ENCODE assay signal across 15 cellular contexts in genomic region chr19:16094360-16095070, GRCh38. TPM values are rescaled to one million over a fixed set of nuclear protein-coding genes. Genes with fewer than 3 reads are reported as not detected.
DNase-seq lines count a peak whose midpoint lies in the region; ATAC-seq, FAIRE-seq and TF ChIP-seq lines count a peak whose summit lies in the region.
"Had no signal": no experiment of that assay in that cellular context is flagged by ENCODE, and none has a peak within 500 bp of the region (broad histone marks: within the 10 kb centered on the region; RNA-seq: fewer than 3 reads in every experiment).

No MANE protein-coding gene starts in this region.

- no peak for TF ChIP-seq POLR2A in transverse colon (IDR thresholded peaks at IDR 0.05)

- H3K4me1 Mint-ChIP-seq in activated naive CD4-positive, alpha-beta T cell treated with anti-CD3 and anti-CD28 coated beads, Interleukin-2, amount 50 U/mL, for 24 hours: peaks cover 23% of the 10 kb centered on the region
- H3K4me1 Mint-ChIP-seq in astrocyte (ENCODE audit: low read depth, unreplicated experiment) (peaks cover 35% of the 10 kb centered on the region), memory B cell (peaks cover 6% of the 10 kb centered on the region)
- H3K4me1 Mint-ChIP-seq: H9 had no signal

- H3K9ac ChIP-seq in astrocyte (ENCODE audit: low read length): no peak overlapping the region

- peak overlapping the region; percentile 71 for H3K27ac Mint-ChIP-seq in activated naive CD4-positive, alpha-beta T cell treated with anti-CD3 and anti-CD28 coated beads, Interleukin-2, amount 50 U/mL, for 24 hours
- H3K27ac Mint-ChIP-seq in astrocyte (ENCODE audit: unreplicated experiment) (no peak overlapping the region), memory B cell (peak overlapping the region; percentile 36)

- H3K27ac ChIP-seq in astrocyte (ENCODE audit: low read depth, low read length) (peak overlapping the region; percentile 8), transverse colon (peak overlapping the region; percentile 71 to 79 (median 73))
- H3K27ac ChIP-seq: SJCRH30 had no signal

- no peak overlapping the region for H3K4me3 Mint-ChIP-seq in activated naive CD4-positive, alpha-beta T cell treated with anti-CD3 and anti-CD28 coated beads, Interleukin-2, amount 50 U/mL, for 24 hours
- H3K4me3 Mint-ChIP-seq in astrocyte (ENCODE audit: unreplicated experiment): peak overlapping the region; percentile 50
- H3K4me3 Mint-ChIP-seq in memory B cell: no peak overlapping the region
- H3K4me3 Mint-ChIP-seq: H9 had no signal

- ATAC-seq in memory B cell (ENCODE audit: low read depth) (no peak), HG02981 (IDR thresholded peaks at IDR 0.05; ENCODE audit: unreplicated experiment) (no peak)
- ATAC-seq: body of pancreas had no signal

- H3K4me3 ChIP-seq in astrocyte (ENCODE audit: insufficient read depth, low read depth, low read length) (no peak overlapping the region), transverse colon (no peak overlapping the region)
- H3K4me3 ChIP-seq: body of pancreas, SJCRH30 had no signal

- peaks cover 25% of the 10 kb centered on the region for H3K36me3 Mint-ChIP-seq in activated naive CD4-positive, alpha-beta T cell treated with anti-CD3 and anti-CD28 coated beads, Interleukin-2, amount 50 U/mL, for 24 hours
- H3K36me3 Mint-ChIP-seq in astrocyte (ENCODE audit: low read depth, unreplicated experiment): peaks cover 38% of the 10 kb centered on the region
- H3K36me3 Mint-ChIP-seq in memory B cell: peaks cover 45% of the 10 kb centered on the region

- peaks cover 85% of the 10 kb centered on the region for H3K36me3 ChIP-seq in astrocyte (ENCODE audit: insufficient read depth, low read length)
- peaks cover 0 to 83% (median 36%) of the 10 kb centered on the region in 4 donors for H3K36me3 ChIP-seq in transverse colon

- TF ChIP-seq CTCF in astrocyte (IDR thresholded peaks at IDR 0.05; ENCODE audit: insufficient read depth, low read depth, low read length): no peak
- no peak for TF ChIP-seq CTCF in transverse colon (IDR thresholded peaks at IDR 0.05)

- no peaks in the 10 kb centered on the region for H3K9me3 ChIP-seq in astrocyte (ENCODE audit: insufficient read depth, low read depth, low read length)
- no peaks in the 10 kb centered on the region for H3K9me3 ChIP-seq in transverse colon
- H3K9me3 ChIP-seq: body of pancreas, SJCRH30 had no signal

- WGBS in transverse colon (ENCODE audit: low coverage in 1 of 2), 2 donors: 71 to 73% methylated on average over 9 to 10 of the region's 10 CpGs

- TF ChIP-seq EP300 in transverse colon (IDR thresholded peaks at IDR 0.05; ENCODE audit: low read depth): no peak

- H3K4me1 ChIP-seq in astrocyte (ENCODE audit: insufficient read depth, low read length) (peaks cover 3% of the 10 kb centered on the region), transverse colon (peaks cover 4 to 58% (median 26%) of the 10 kb centered on the region in 4 donors)
- H3K4me1 ChIP-seq: SJCRH30 had no signal

- peaks cover 93% of the 10 kb centered on the region for H4K20me1 ChIP-seq in astrocyte (ENCODE audit: insufficient read depth, low read length)

- H3K4me2 ChIP-seq in astrocyte (ENCODE audit: low read length): no peak overlapping the region

- in situ Hi-C loops in transverse colon (cut with MboI; ENCODE audit: low pct_ligation_motif_present in 1 of 4, low pct_unique_long_range_greater_than_20kb in 1 of 4, low sequenced_read_pairs in 3 of 4): no loop called here

- intact Hi-C loops in transverse colon (cut with DNase I; ENCODE audit: low total_unique reads): no loop called here

- no peak for DNase-seq in activated naive CD4-positive, alpha-beta T cell (lab: John Stamatoyannopoulos, UW)
- DNase-seq in astrocyte (ENCODE audit: low read depth) (no peak), memory B cell (ENCODE audit: low spot score in 2 of 2) (no peak), transverse colon (no peak), DMS114 treated with DMSO at 0.1 percent for 48 hours (lab: John Stamatoyannopoulos, UW; ENCODE audit: unreplicated experiment) (no peak)
- no peak for DNase-seq in stimulated activated CD4-positive, alpha-beta T cell treated with anti-CD3 and anti-CD28 coated beads, Interleukin-12 subunit alpha, Interleukin-12 subunit beta, amount 100 ng/mL, for 4 hours
- DNase-seq: activated CD4-positive, alpha-beta T cell treated with anti-CD3 and anti-CD28 coated beads, Interleukin-2, amount 50 U/mL, for 4 hours; body of pancreas; H9; SJCRH30 had no signal

- peaks cover 71% of the 10 kb centered on the region for H3K79me2 ChIP-seq in astrocyte (ENCODE audit: insufficient read depth, low read length)

- no peaks in the 10 kb centered on the region for H3K27me3 Mint-ChIP-seq in activated naive CD4-positive, alpha-beta T cell treated with anti-CD3 and anti-CD28 coated beads, Interleukin-2, amount 50 U/mL, for 24 hours
- H3K27me3 Mint-ChIP-seq in astrocyte (ENCODE audit: low read depth, unreplicated experiment) (no peaks in the 10 kb centered on the region), memory B cell (no peaks in the 10 kb centered on the region)

- no peak for FAIRE-seq in astrocyte (lab: Jason Lieb, UNC)
- FAIRE-seq: kidney had no signal

- H3K27me3 ChIP-seq in astrocyte (ENCODE audit: insufficient read depth, low read length) (no peaks in the 10 kb centered on the region), transverse colon (no peaks in the 10 kb centered on the region)
- H3K27me3 ChIP-seq: body of pancreas, SJCRH30 had no signal

- H3K9me3 Mint-ChIP-seq in activated naive CD4-positive, alpha-beta T cell treated with anti-CD3 and anti-CD28 coated beads, Interleukin-2, amount 50 U/mL, for 24 hours: no peaks in the 10 kb centered on the region
- H3K9me3 Mint-ChIP-seq in astrocyte (ENCODE audit: unreplicated experiment): no peaks in the 10 kb centered on the region
- H3K9me3 Mint-ChIP-seq in memory B cell: no peaks in the 10 kb centered on the region
- H3K9me3 Mint-ChIP-seq: H9 had no signal

- no peak overlapping the region for H2AFZ ChIP-seq in astrocyte (ENCODE audit: low read depth, low read length)

RNA-seq across cellular contexts. Expression of gene RAB8A, which starts 17.2 kb away (rescaled TPM):
- total RNA-seq in astrocyte (80.5 and 82.8 TPM in 2 replicates), transverse colon (100 to 1,000 TPM in 1 of 4 donors, 10 to 100 TPM in 3; 22.3 to 102 (median 67.9) TPM)

RNA-seq across cellular contexts. Expression of gene TPM4, which starts 18.2 kb away (rescaled TPM):
- total RNA-seq in astrocyte (811 and 843 TPM in 2 replicates), transverse colon (100 to 1,000 TPM; 228 to 491 (median 288) TPM)

RNA-seq across cellular contexts. Expression of gene HSH2D, which starts 49.0 kb away (rescaled TPM):
- total RNA-seq in astrocyte (not detected in 2 replicates), transverse colon (10 to 100 TPM; 17.6 to 55.4 (median 30.8) TPM)
- total RNA-seq: NCI-H460, pulmonary artery endothelial cell had no signal

Comparison
In these comparisons a context has a peak if more than half of its experiments do, and no peak if none do; other contexts are left out.
1. RNA of gene HSH2D, which starts 49.0 kb away (total RNA-seq): 17.6 to 55.4 TPM in transverse colon; not detected in astrocyte; every median in the first group is over 10 times any median in the second.